Comparison of ENCODE assay signal across 8 cellular contexts in genomic region chr2:62705007-62705829, GRCh38. TPM values are rescaled to one million over a fixed set of nuclear protein-coding genes. Genes with fewer than 3 reads are reported as not detected.
DNase-seq lines count a peak whose midpoint lies in the region; ATAC-seq, FAIRE-seq and TF ChIP-seq lines count a peak whose summit lies in the region.

Gene EHBP1 (plus strand): TSS chr2:62705713. CDS start chr2:62707192, 1,479 bp downstream.

- H3K9me1 ChIP-seq in IMR-90 (ENCODE audit: insufficient read depth, low read length) (peaks cover 6% of the 10 kb centered on the region; the same call in 1 of the 2 replicates), endothelial cell of umbilical vein (replicated peaks; ENCODE audit: control insufficient read depth, extremely low read depth, insufficient read depth, low read length) (no peaks in the 10 kb centered on the region)

- H4K91ac ChIP-seq in IMR-90 (ENCODE audit: insufficient read depth, low read depth, low read length) = peak within 1 kb of the TSS; percentile 79

- BruUV-seq in IMR-90 (replicated peaks; lab: Mats Ljungman, UMichigan) = no TSS peak
- TSS peak; percentile 48 for BruUV-seq in endothelial cell of umbilical vein (replicated peaks; lab: Mats Ljungman, UMichigan)

- H3K4me2 ChIP-seq in IMR-90 (ENCODE audit: low read depth, low read length) (peak within 1 kb of the TSS; percentile 87), endothelial cell of umbilical vein (ENCODE audit: insufficient read depth, low read length) (peak within 1 kb of the TSS; percentile 94)

- intact Hi-C loops in IMR-90 (cut with micrococcal nuclease) = loop anchor here (1.0 to 5.0 kb wide), 4 partner anchors 42 to 248 kb away; partner anchors contain the start of gene TMEM17
- intact Hi-C loops in endothelial cell of umbilical vein (cut with micrococcal nuclease) = loop anchor here (1.0 to 10.0 kb wide), 8 partner anchors 70 to 800 kb away; partner anchors contain the start of genes COMMD1, OTX1 and TMEM17

- H2BK120ac ChIP-seq in IMR-90 (ENCODE audit: low read depth, low read length) = peak within 1 kb of the TSS; percentile 68

- H3K56ac ChIP-seq in IMR-90 (ENCODE audit: extremely low read depth, insufficient read depth, low read length) = peak within 1 kb of the TSS; percentile 80

- peak; percentile 99 for DNase-seq in DMS 273 (lab: John Stamatoyannopoulos, UW; ENCODE audit: unreplicated experiment)
- peak; percentile 100 for DNase-seq in IMR-90
- peak; percentile 98 for DNase-seq in OCI-M1 (lab: John Stamatoyannopoulos, UW)
- peak; percentile 96 for DNase-seq in activated T-cell treated with anti-CD3 and anti-CD28 coated beads for 24 hours (ENCODE audit: low read depth)
- peak; percentile 100 for DNase-seq in endothelial cell of umbilical vein (ENCODE audit: low read depth, low spot score)
- peak; percentile 98 for DNase-seq in midbrain (lab: John Stamatoyannopoulos, UW)
- peak; percentile 92 to 96 for DNase-seq in stimulated activated CD8-positive, alpha-beta memory T cell treated with anti-CD3 and anti-CD28 coated beads, Interleukin-2, amount 100 ng/mL, for 1 hour (ENCODE audit: low read depth in 2 of 2)

- in situ Hi-C loops in IMR-90 (cut with MboI; ENCODE audit: low sequenced_read_pairs) = no loop called here

- H2BK5ac ChIP-seq in IMR-90 (ENCODE audit: low read depth, low read length, poor library complexity, severe bottlenecking) = peak within 1 kb of the TSS; percentile 82

- H3K79me2 ChIP-seq in endothelial cell of umbilical vein (ENCODE audit: control insufficient read depth, insufficient read depth, low read length) = peaks cover 28% of the 10 kb centered on the region

- H3K9ac ChIP-seq in IMR-90 (ENCODE audit: low read depth, low read length) (peak within 1 kb of the TSS; percentile 91), endothelial cell of umbilical vein (replicated peaks; ENCODE audit: extremely low read depth, insufficient read depth, low read length) (peak within 1 kb of the TSS; percentile 48)

- H2BK15ac ChIP-seq in IMR-90 (ENCODE audit: low read depth, low read length) = peak within 1 kb of the TSS; percentile 24; the same call in 1 of the 3 replicates

- H2BK20ac ChIP-seq in IMR-90 (ENCODE audit: low read depth, low read length) = peak within 1 kb of the TSS; percentile 38; the same call in 1 of the 2 replicates

- peak within 1 kb of the TSS; percentile 78 to 83 for H4K8ac ChIP-seq in IMR-90 (ENCODE audit: low read depth in 2 of 2, low read length in 2 of 2)

- H3K23ac ChIP-seq in IMR-90 (ENCODE audit: low read depth, low read length) = peak within 1 kb of the TSS; percentile 97

- peaks cover 2% of the 10 kb centered on the region; the same call in 1 of the 2 replicates for H3K36me3 ChIP-seq in IMR-90 (ENCODE audit: control insufficient read depth, insufficient read depth, low read length)
- H3K36me3 ChIP-seq in endothelial cell of umbilical vein (ENCODE audit: control insufficient read depth in 2 of 2, extremely low read depth in 1 of 2, insufficient read depth in 2 of 2, low read length in 2 of 2) = no peaks in the 10 kb centered on the region

- TF ChIP-seq CTCF in IMR-90 (conservative IDR thresholded peaks at IDR 0.05; ENCODE audit: low read depth, low read length) (no peak), endothelial cell of umbilical vein (IDR thresholded peaks at IDR 0.05; ENCODE audit: extremely low read depth in 1 of 2, insufficient read depth in 1 of 2, low read depth in 1 of 2, low read length in 2 of 2) (no peak)

- H4K20me1 ChIP-seq in IMR-90 (ENCODE audit: insufficient read depth, low read length) (no peaks in the 10 kb centered on the region), endothelial cell of umbilical vein (replicated peaks; ENCODE audit: control insufficient read depth, extremely low read depth, insufficient read depth, low read length) (no peaks in the 10 kb centered on the region)

- POLR2A ChIA-PET in IMR-90 (lab: Charles Lee; ENCODE audit: unreplicated experiment) (interaction anchor here (0.5 to 0.6 kb wide), 4 partner anchors 11 to 220 kb away, joined by 3 to 10 read pairs (median 4); no protein-coding TSS in a partner anchor), endothelial cell of umbilical vein (lab: Charles Lee) (interaction anchor here (0.6 to 1.0 kb wide), 6 partner anchors 40 to 1343 kb away, joined by 3 to 7 read pairs (median 4); partner anchors contain the start of genes TMEM17 and XPO1)

- 0% methylated on average over 2 of the region's 45 CpGs; no CpG with 5 or more reads in 1 of the 2 experiments for WGBS in IMR-90 (ENCODE audit: extremely low coverage in 2 of 2, insufficient read length in 1 of 2), 2 experiments

- H3K27ac ChIP-seq in IMR-90 (ENCODE audit: insufficient read depth, low read length) (peak within 1 kb of the TSS; percentile 84), endothelial cell of umbilical vein (ENCODE audit: insufficient read depth, low read depth, low read length) (peak within 1 kb of the TSS; percentile 29)

- H2AK9ac ChIP-seq in IMR-90 (replicated peaks; ENCODE audit: low read depth, low read length, poor library complexity) = peak within 1 kb of the TSS; percentile 90

- H3K14ac ChIP-seq in IMR-90 (replicated peaks; ENCODE audit: low read depth, low read length) = peak within 1 kb of the TSS; percentile 97

- H3K4ac ChIP-seq in IMR-90 (ENCODE audit: low read depth, low read length) = peak within 1 kb of the TSS; percentile 88

- peak within 1 kb of the TSS; percentile 61 for H3K18ac ChIP-seq in IMR-90 (ENCODE audit: low read depth, low read length)

- TF ChIP-seq POLR2A in IMR-90 (IDR thresholded peaks at IDR 0.05; ENCODE audit: low read depth, low read length) = 0 out of 2 replicates have a peak, but pooled peaks have one; percentile 37
- TF ChIP-seq POLR2A in endothelial cell of umbilical vein (IDR thresholded peaks at IDR 0.05; ENCODE audit: low read depth, low read length) = peak; percentile 69

- no peak; the same call in 1 of the 2 replicates for TF ChIP-seq RAD21 in IMR-90 (IDR thresholded peaks at IDR 0.05; ENCODE audit: low read length)

- H3K9me3 ChIP-seq in IMR-90 (ENCODE audit: control insufficient read depth, insufficient read depth, low read length) (no peaks in the 10 kb centered on the region), endothelial cell of umbilical vein (replicated peaks; ENCODE audit: control insufficient read depth, insufficient read depth, low read length) (no peaks in the 10 kb centered on the region)

- ATAC-seq in GM21528 (IDR thresholded peaks at IDR 0.05; ENCODE audit: low FRiP score, unreplicated experiment) = peak; percentile 98
- peak; percentile 96 for ATAC-seq in IMR-90 (ENCODE audit: low read depth)

- FAIRE-seq in endothelial cell of umbilical vein (lab: Jason Lieb, UNC) = peak; percentile 97

- H3K79me1 ChIP-seq in IMR-90 (ENCODE audit: low read depth in 1 of 2, low read length in 2 of 2) = peaks cover 21 to 27% of the 10 kb centered on the region in 2 experiments

- CTCF ChIA-PET in IMR-90 (lab: Yijun Ruan, JAX) (interaction anchor here (0.6 kb wide), 2 partner anchors 766 to 1271 kb away, joined by 3 to 4 read pairs; no protein-coding TSS in a partner anchor), endothelial cell of umbilical vein (lab: Charles Lee) (interaction anchor here (0.7 to 3.2 kb wide), 4 partner anchors 9 to 248 kb away, joined by 3 to 17 read pairs (median 5); no protein-coding TSS in a partner anchor)

- H2AFZ ChIP-seq in IMR-90 (replicated peaks; ENCODE audit: low read length, poor library complexity) = peak within 1 kb of the TSS; percentile 94
- H2AFZ ChIP-seq in endothelial cell of umbilical vein (ENCODE audit: low read depth, low read length) = peak within 1 kb of the TSS; percentile 94

- H3K4me3 ChIP-seq in IMR-90 (ENCODE audit: insufficient read depth, low read depth, low read length) = peak within 1 kb of the TSS; percentile 83
- H3K4me3 ChIP-seq in endothelial cell of umbilical vein (replicated peaks in 1 of 3; ENCODE audit: insufficient read depth in 1 of 3, low read depth in 1 of 3, low read length in 3 of 3) = peak within 1 kb of the TSS; percentile 84 to 87 (median 85)

- H3K27me3 ChIP-seq in IMR-90 (ENCODE audit: control insufficient read depth, insufficient read depth, low read length) (no peaks in the 10 kb centered on the region), endothelial cell of umbilical vein (ENCODE audit: control insufficient read depth in 2 of 2, insufficient read depth in 2 of 2, low read length in 2 of 2) (no peaks in the 10 kb centered on the region)

- H2AK5ac ChIP-seq in IMR-90 (ENCODE audit: low read depth, low read length) = peak within 1 kb of the TSS; percentile 91

- peak within 1 kb of the TSS; percentile 14 for H4K5ac ChIP-seq in IMR-90 (ENCODE audit: low read depth, low read length)

- dilution Hi-C loops in IMR-90 (cut with HindIII; ENCODE audit: low sequenced_read_pairs, unreplicated experiment) (no loop called here), endothelial cell of umbilical vein (cut with MboI; ENCODE audit: extremely low pct_ligation_motif_present, low sequenced_read_pairs) (no loop called here)

- H3K4me1 ChIP-seq in IMR-90 (ENCODE audit: control insufficient read depth, insufficient read depth, low read length) (peaks cover 4% of the 10 kb centered on the region; the same call in 1 of the 2 replicates), endothelial cell of umbilical vein (ENCODE audit: control insufficient read depth, extremely low read depth, insufficient read depth, low read length) (peaks cover 17% of the 10 kb centered on the region)

TF ChIP-seq in IMR-90, 13 proteins besides CTCF, POLR2A, EP300 and RAD21 (continues in another document):
- TF ChIP-seq SMC3 (IDR thresholded peaks at IDR 0.05; ENCODE audit: low read depth, low read length) = no peak
- peak; percentile 73 for TF ChIP-seq FOS (IDR thresholded peaks at IDR 0.05; ENCODE audit: low read depth, low read length)
- peak; percentile 46; the same call in 1 of the 2 replicates for TF ChIP-seq CEBPB (IDR thresholded peaks at IDR 0.05; ENCODE audit: low read depth, low read length)

TF ChIP-seq in endothelial cell of umbilical vein, 7 proteins besides CTCF, POLR2A, EP300 and RAD21 (continues in another document):
- no peak for TF ChIP-seq GATA2 (IDR thresholded peaks at IDR 0.05; ENCODE audit: insufficient read depth, insufficient read length, low read depth, low read length)
- peak; percentile 49 for TF ChIP-seq POLR2AphosphoS5 (IDR thresholded peaks at IDR 0.05; ENCODE audit: insufficient read depth, low read depth, low read length)

RNA-seq across cellular contexts. Expression of gene EHBP1, which starts in this region (rescaled TPM):
- total RNA-seq in IMR-90 (2012; rRNA removed) = 44.4 and 55.0 TPM in 2 replicates
- 28.3 and 28.5 TPM in 2 replicates for polyA plus RNA-seq in IMR-90 (2012; rRNA removed)
- 8.3 and 11.9 TPM in 2 replicates for polyA plus RNA-seq in IMR-90 (2012; cell fraction: cytosol; rRNA removed)
- polyA plus RNA-seq in IMR-90 (2012; cell fraction: nucleus; rRNA removed; ENCODE audit: low replicate concordance) = 10.9 and 45.6 TPM in 2 replicates
- total RNA-seq in endothelial cell of umbilical vein = 31.6 and 34.8 TPM in 2 replicates
- polyA plus RNA-seq in endothelial cell of umbilical vein = 5.0 and 8.4 TPM in 2 replicates
- 11.3 and 11.8 TPM in 2 replicates for polyA plus RNA-seq in endothelial cell of umbilical vein (2011; cell fraction: cytosol; rRNA removed)
- 23.7 and 25.8 TPM in 2 replicates for polyA plus RNA-seq in endothelial cell of umbilical vein (2011; cell fraction: nucleus; rRNA removed)
- polyA plus RNA-seq in endothelial cell of umbilical vein (2012) = 21.0 and 24.8 TPM in 2 replicates
- 32.1 and 45.1 TPM in 2 replicates for polyA minus RNA-seq in endothelial cell of umbilical vein
- 10.5 TPM for polyA minus RNA-seq in endothelial cell of umbilical vein (2011; cell fraction: cytosol; rRNA and poly(A)+ RNA removed)
- 68.4 and 80.3 TPM in 2 replicates for polyA minus RNA-seq in endothelial cell of umbilical vein (2011; cell fraction: nucleus; rRNA and poly(A)+ RNA removed)

Comparison
In these comparisons a context has a peak if more than half of its experiments do, and no peak if none do; other contexts are left out.
1. Peak in every context shown above with its lines: DNase-seq, ATAC-seq, H3K4me3 ChIP-seq and H3K27ac ChIP-seq.